In the genomic region with DNA sequence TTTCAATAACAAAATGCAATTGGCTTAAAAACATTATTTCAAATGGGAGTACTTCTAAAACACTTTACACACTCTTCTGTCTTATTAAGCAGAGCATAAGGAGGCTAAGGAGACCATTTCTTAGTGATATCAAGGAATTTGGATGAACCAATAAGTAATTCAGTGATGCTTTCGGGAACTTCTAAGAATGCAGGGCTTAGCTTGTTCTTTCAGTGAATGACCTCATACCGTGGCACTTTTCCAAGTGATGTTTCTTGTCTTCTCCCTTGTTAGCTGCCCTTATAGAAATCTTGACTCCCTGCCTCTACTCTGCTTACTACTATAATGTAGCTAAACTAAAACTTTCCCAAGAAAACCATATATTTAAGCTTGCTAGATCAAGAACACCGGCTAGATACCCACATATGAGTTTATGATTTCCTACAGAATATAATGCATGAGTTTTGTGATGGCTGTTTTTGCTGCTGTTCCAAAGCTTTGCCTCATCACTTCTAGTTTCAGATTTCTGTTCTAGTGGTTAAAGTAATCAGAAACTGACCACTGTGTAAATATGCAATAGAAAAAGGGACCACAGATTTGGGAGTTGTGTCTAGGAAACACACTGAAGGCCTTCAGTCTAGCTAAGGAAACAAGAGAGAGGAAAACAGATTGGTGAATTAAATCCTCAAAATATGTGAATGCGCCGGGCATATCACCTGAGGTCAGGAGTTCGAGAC, we compare ENCODE assay signal across 11 cellular contexts. TPM values are rescaled to one million over a fixed set of nuclear protein-coding genes. Genes with fewer than 3 reads are reported as not detected.
DNase-seq lines count a peak whose midpoint lies in the region; ATAC-seq, FAIRE-seq and TF ChIP-seq lines count a peak whose summit lies in the region.
"Had no signal": no experiment of that assay in that cellular context is flagged by ENCODE, and none has a peak within 500 bp of the region (broad histone marks: within the 10 kb centered on the region; RNA-seq: fewer than 3 reads in every experiment).

No MANE protein-coding gene starts in this region.

- no peak overlapping the region for H3K4me3 ChIP-seq in cardiac fibroblast (replicated peaks in 1 of 2; ENCODE audit: low read depth in 2 of 2, low read length in 2 of 2)

- H3K4me1 Mint-ChIP-seq in mesothelial cell of epicardium, result peaks cover 14% of the 10 kb centered on the region

- DNase-seq in Daoy (ENCODE audit: low read depth), result peak; percentile 14
- peak; percentile 49 for DNase-seq in NCI-H446 treated with DMSO at 0.1 percent for 48 hours (lab: John Stamatoyannopoulos, UW)
- DNase-seq in cardiac fibroblast (ENCODE audit: low read depth in 2 of 2), result peak; percentile 73 to 86
- no peak for DNase-seq in mesothelial cell of epicardium (ENCODE audit: low spot score in 2 of 2, unreplicated experiment in 2 of 2)
- no peak for DNase-seq in activated CD4-positive, alpha-beta T cell treated with anti-CD3 and anti-CD28 coated beads, Interleukin-2, amount 50 U/mL, for 1 hour
- no peak for DNase-seq in GM12891 (ENCODE audit: insufficient read length, low spot score)
- no peak for DNase-seq in stimulated activated CD4-positive, alpha-beta T cell treated with anti-CD3 and anti-CD28 coated beads, Interleukin-2, amount 100 ng/mL, for 24 hours
- DNase-seq: CD4-positive, alpha-beta T cell; NCI-H1417 treated with DMSO at 0.1 percent for 48 hours had no signal

- peaks cover 9% of the 10 kb centered on the region for H3K9me3 Mint-ChIP-seq in mesothelial cell of epicardium

- TF ChIP-seq CTCF in cardiac fibroblast (IDR thresholded peaks at IDR 0.05; ENCODE audit: low read depth, low read length) (no peak), mesothelial cell of epicardium (IDR thresholded peaks at IDR 0.05; ENCODE audit: unreplicated experiment) (no peak)

- H3K4me3 Mint-ChIP-seq in mesothelial cell of epicardium, result no peak overlapping the region
- H3K4me3 Mint-ChIP-seq: activated naive CD8-positive, alpha-beta T cell; CD4-positive, alpha-beta T cell had no signal

- no peak for ATAC-seq in GM21576 (IDR thresholded peaks at IDR 0.05; ENCODE audit: unreplicated experiment)

- peak overlapping the region; percentile 63 for H3K27ac Mint-ChIP-seq in mesothelial cell of epicardium
- H3K27ac Mint-ChIP-seq: activated naive CD8-positive, alpha-beta T cell; CD4-positive, alpha-beta T cell had no signal

- FAIRE-seq in GM12891 (lab: Jason Lieb, UNC), result no peak

- no peak for TF ChIP-seq POLR2A in GM12891 (IDR thresholded peaks at IDR 0.05; ENCODE audit: low read depth, low read length)

- no peaks in the 10 kb centered on the region for H3K27me3 Mint-ChIP-seq in mesothelial cell of epicardium (ENCODE audit: low read depth)
- H3K27me3 Mint-ChIP-seq: activated naive CD8-positive, alpha-beta T cell; CD4-positive, alpha-beta T cell had no signal

- peaks cover 9% of the 10 kb centered on the region for H3K36me3 Mint-ChIP-seq in mesothelial cell of epicardium

TF ChIP-seq in GM12891, 5 proteins besides CTCF, POLR2A, EP300 and RAD21:
- TF ChIP-seq TAF1 (IDR thresholded peaks at IDR 0.05; ENCODE audit: low read depth, low read length) (no peak), POLR2AphosphoS5 (IDR thresholded peaks at IDR 0.05; ENCODE audit: low read depth, low read length) (no peak), PAX5 (IDR thresholded peaks at IDR 0.05; ENCODE audit: insufficient read depth, low read length, severe bottlenecking) (no peak), SPI1 (IDR thresholded peaks at IDR 0.05; ENCODE audit: low read depth, low read length) (no peak), POU2F2 (IDR thresholded peaks at IDR 0.05; ENCODE audit: low read depth, low read length) (no peak)

RNA-seq across cellular contexts. Expression of gene STK33, which starts 37.5 kb away (rescaled TPM):
- total RNA-seq in Daoy (2014; rRNA removed; shearing (Covaris generic)), result 8.2 and 8.5 TPM in 2 replicates
- total RNA-seq in mesothelial cell of epicardium, result 9.8 to 12.2 TPM (median 11.6 TPM) in 3 replicates
- polyA plus RNA-seq in GM12891 (2012; ENCODE audit: low read depth, missing spikeins), result 7.2 TPM
- total RNA-seq: CD4-positive, alpha-beta T cell had no signal

RNA-seq across cellular contexts. Expression of gene TRIM66, which starts 50.9 kb away (rescaled TPM):
- 2.6 and 3.7 TPM in 2 replicates for total RNA-seq in Daoy (2014; rRNA removed; shearing (Covaris generic))
- total RNA-seq in mesothelial cell of epicardium, result 8.3 to 10.1 TPM (median 8.7 TPM) in 3 replicates
- 8.3 TPM for polyA plus RNA-seq in GM12891 (2012; ENCODE audit: low read depth, missing spikeins)

RNA-seq across cellular contexts. Expression of gene RPL27A, which starts 51.0 kb away (rescaled TPM):
- total RNA-seq in Daoy (2014; rRNA removed; shearing (Covaris generic)), result 741 and 770 TPM in 2 replicates
- total RNA-seq in mesothelial cell of epicardium, result 923 to 980 TPM (median 964 TPM) in 3 replicates
- polyA plus RNA-seq in GM12891 (2012; ENCODE audit: low read depth, missing spikeins), result 4,794 TPM

Comparison
In these comparisons a context has a peak if more than half of its experiments do, and no peak if none do; other contexts are left out.
1. DNase-seq: peak in Daoy (single experiment), NCI-H446 treated with DMSO at 0.1 percent for 48 hours (single experiment) and cardiac fibroblast (2 of 2); none in mesothelial cell of epicardium (0 of 2), activated CD4-positive, alpha-beta T cell treated with anti-CD3 and anti-CD28 coated beads, Interleukin-2, amount 50 U/mL, for 1 hour (single experiment), GM12891 (single experiment) and stimulated activated CD4-positive, alpha-beta T cell treated with anti-CD3 and anti-CD28 coated beads, Interleukin-2, amount 100 ng/mL, for 24 hours (0 of 2).